Comparison of ENCODE assay signal across 28 cellular contexts in genomic region chr20:59958626-59959025, GRCh38.
DNase-seq lines count a peak whose midpoint lies in the region; ATAC-seq, FAIRE-seq and TF ChIP-seq lines count a peak whose summit lies in the region.
"Had no signal": no experiment of that assay in that cellular context is flagged by ENCODE, and none has a peak within 500 bp of the region (broad histone marks: within the 10 kb centered on the region; RNA-seq: fewer than 3 reads in every experiment).

No MANE protein-coding gene starts in this region.

- peak overlapping the region; percentile 27 for H3K4me3 ChIP-seq in epithelial cell of esophagus (ENCODE audit: low read length)
- H3K4me3 ChIP-seq: A549, esophagus muscularis mucosa, right atrium auricular region had no signal

- no peaks in the 10 kb centered on the region for H3K4me1 Mint-ChIP-seq in activated naive CD4-positive, alpha-beta T cell treated with anti-CD3 and anti-CD28 coated beads, Interleukin-2, amount 10 ng/mL, durations not matched to agents 7 days and 5 days
- H3K4me1 Mint-ChIP-seq: CD8-positive, alpha-beta memory T cell; naive thymus-derived CD4-positive, alpha-beta T cell; stimulated activated memory B cell treated with anti-CD40 and anti-IgM and Interleukin-4, amounts not matched to agents 10 μg/mL and 1 μg/mL and 100 μg/mL, for 72 hours had no signal

- no peak for TF ChIP-seq CTCF in C4-2B (conservative IDR thresholded peaks at IDR 0.05)
- TF ChIP-seq CTCF in epithelial cell of esophagus (IDR thresholded peaks at IDR 0.05; ENCODE audit: insufficient read depth, low read depth, low read length, missing control alignments), result no peak

- H3K27ac Mint-ChIP-seq in activated naive CD4-positive, alpha-beta T cell treated with anti-CD3 and anti-CD28 coated beads, Interleukin-2, amount 10 ng/mL, durations not matched to agents 7 days and 5 days, result no peak overlapping the region
- H3K27ac Mint-ChIP-seq: activated CD8-positive, alpha-beta T cell treated with anti-CD3 and anti-CD28 coated beads, Interleukin-2, amount 10 ng/mL, durations not matched to agents 7 days and 5 days; brain; CD8-positive, alpha-beta memory T cell; naive thymus-derived CD4-positive, alpha-beta T cell; stimulated activated memory B cell treated with anti-CD40 and anti-IgM and Interleukin-4, amounts not matched to agents 10 μg/mL and 1 μg/mL and 100 μg/mL, for 72 hours had no signal

- no peak for DNase-seq in HTR-8/SVneo (ENCODE audit: insufficient read length, low spot score)
- DNase-seq in NCI-H2196 treated with DMSO at 0.1 percent for 48 hours (lab: John Stamatoyannopoulos, UW; ENCODE audit: unreplicated experiment), result peak; percentile 28
- DNase-seq in epithelial cell of esophagus (ENCODE audit: low read depth), result no peak
- DNase-seq in KG1 (lab: John Stamatoyannopoulos, UW), result no peak
- DNase-seq in activated naive CD4-positive, alpha-beta T cell treated with anti-CD3 and anti-CD28 coated beads, Interleukin-2, amount 10 ng/mL, durations not matched to agents 7 days and 5 days, result no peak
- DNase-seq: activated CD8-positive, alpha-beta T cell treated with anti-CD3 and anti-CD28 coated beads, Interleukin-2, amount 10 ng/mL, durations not matched to agents 7 days and 5 days; activated gamma-delta T cell treated with Interleukin-2 at 50 U/mL for 16 hours; CD8-positive, alpha-beta memory T cell; DMS79; effector CD4-positive, alpha-beta T cell; foreskin melanocyte; hippocampal formation; islet precursor cell; left ventricle myocardium superior; naive thymus-derived CD4-positive, alpha-beta T cell; NCI-H1092; NCI-H2081 treated with DMSO at 0.1 percent for 48 hours; SHP77 treated with DMSO at 0.1 percent for 48 hours; SW 1271 had no signal

- ATAC-seq in HG03565 (IDR thresholded peaks at IDR 0.05; ENCODE audit: unreplicated experiment) (no peak), GM19397 (IDR thresholded peaks at IDR 0.05; ENCODE audit: unreplicated experiment) (no peak)
- ATAC-seq: A549; activated CD8-positive, alpha-beta T cell treated with anti-CD3 and anti-CD28 coated beads, Interleukin-2, amount 10 ng/mL, durations not matched to agents 7 days and 5 days; HepG2; left ventricle myocardium superior; naive thymus-derived CD4-positive, alpha-beta T cell; stimulated activated memory B cell treated with anti-CD40 and anti-IgM and Interleukin-4, amounts not matched to agents 10 μg/mL and 1 μg/mL and 100 μg/mL, for 72 hours had no signal

- peak; percentile 80 for FAIRE-seq in HTR-8/SVneo (lab: Jason Lieb, UNC)
- FAIRE-seq: A549, HepG2 had no signal

- no peaks in the 10 kb centered on the region for H3K9me3 Mint-ChIP-seq in activated naive CD4-positive, alpha-beta T cell treated with anti-CD3 and anti-CD28 coated beads, Interleukin-2, amount 10 ng/mL, durations not matched to agents 7 days and 5 days
- H3K9me3 Mint-ChIP-seq: brain; CD8-positive, alpha-beta memory T cell; naive thymus-derived CD4-positive, alpha-beta T cell; stimulated activated memory B cell treated with anti-CD40 and anti-IgM and Interleukin-4, amounts not matched to agents 10 μg/mL and 1 μg/mL and 100 μg/mL, for 72 hours had no signal

- H3K36me3 Mint-ChIP-seq in activated naive CD4-positive, alpha-beta T cell treated with anti-CD3 and anti-CD28 coated beads, Interleukin-2, amount 10 ng/mL, durations not matched to agents 7 days and 5 days, result no peaks in the 10 kb centered on the region
- H3K36me3 Mint-ChIP-seq: brain; stimulated activated memory B cell treated with anti-CD40 and anti-IgM and Interleukin-4, amounts not matched to agents 10 μg/mL and 1 μg/mL and 100 μg/mL, for 72 hours had no signal

- no peaks in the 10 kb centered on the region for H3K27me3 Mint-ChIP-seq in activated naive CD4-positive, alpha-beta T cell treated with anti-CD3 and anti-CD28 coated beads, Interleukin-2, amount 10 ng/mL, durations not matched to agents 7 days and 5 days
- H3K27me3 Mint-ChIP-seq: CD8-positive, alpha-beta memory T cell; naive thymus-derived CD4-positive, alpha-beta T cell; stimulated activated memory B cell treated with anti-CD40 and anti-IgM and Interleukin-4, amounts not matched to agents 10 μg/mL and 1 μg/mL and 100 μg/mL, for 72 hours had no signal

- CTCF ChIA-PET in activated naive CD4-positive, alpha-beta T cell treated with anti-CD3 and anti-CD28 coated beads, Interleukin-2, amount 10 ng/mL, durations not matched to agents 7 days and 5 days (lab: Charles Lee), result no interaction called here

- H3K27ac ChIP-seq in C4-2B, result peak overlapping the region; percentile 63
- H3K27ac ChIP-seq: A549, esophagus muscularis mucosa, right atrium auricular region had no signal

- H3K4me3 Mint-ChIP-seq in activated naive CD4-positive, alpha-beta T cell treated with anti-CD3 and anti-CD28 coated beads, Interleukin-2, amount 10 ng/mL, durations not matched to agents 7 days and 5 days, result no peak overlapping the region
- H3K4me3 Mint-ChIP-seq: activated CD8-positive, alpha-beta T cell treated with anti-CD3 and anti-CD28 coated beads, Interleukin-2, amount 10 ng/mL, durations not matched to agents 7 days and 5 days; brain; CD8-positive, alpha-beta memory T cell; naive thymus-derived CD4-positive, alpha-beta T cell; stimulated activated memory B cell treated with anti-CD40 and anti-IgM and Interleukin-4, amounts not matched to agents 10 μg/mL and 1 μg/mL and 100 μg/mL, for 72 hours had no signal
